11 cellular contexts compared by ENCODE assay signal in genomic region chr6:26121141-26122004, GRCh38. TPM values are rescaled to one million over a fixed set of nuclear protein-coding genes. Genes with fewer than 3 reads are reported as not detected.
DNase-seq lines count a peak whose midpoint lies in the region; ATAC-seq and TF ChIP-seq lines count a peak whose summit lies in the region.
"Had no signal": no experiment of that assay in that cellular context is flagged by ENCODE, and none has a peak within 500 bp of the region (broad histone marks: within the 10 kb centered on the region; RNA-seq: fewer than 3 reads in every experiment).

No MANE protein-coding gene starts in this region.

- peaks cover 24% of the 10 kb centered on the region for H3K4me1 ChIP-seq in OCI-LY1 (ENCODE audit: insufficient read depth, low read length, severe bottlenecking)

- DNase-seq in GM12865 (ENCODE audit: low read depth) (no peak), dermis blood vessel endothelial cell (no peak), D341Med (ENCODE audit: low spot score) (no peak), OCI-M1 (lab: John Stamatoyannopoulos, UW) (no peak)
- DNase-seq: caudate nucleus; stimulated activated CD4-positive, alpha-beta T cell treated with anti-CD3 and anti-CD28 coated beads, Interleukin-15, amount 100 ng/mL, for 24 hours; upper lobe of left lung had no signal

- no peaks in the 10 kb centered on the region; the same call in 1 of the 2 replicates for H3K79me2 ChIP-seq in OCI-LY1 (ENCODE audit: insufficient read depth, low read length)
- peaks cover 19% of the 10 kb centered on the region for H3K79me2 ChIP-seq in neural cell (replicated peaks; ENCODE audit: insufficient read depth, low read length)

- H4K20me1 ChIP-seq in OCI-LY1 (ENCODE audit: insufficient read depth, low read length) (no peaks in the 10 kb centered on the region), neural cell (ENCODE audit: insufficient read depth) (peaks cover 22% of the 10 kb centered on the region)

- H3K36me3 ChIP-seq in OCI-LY1 (ENCODE audit: insufficient read depth, low read length), result peaks cover 10% of the 10 kb centered on the region; the same call in 1 of the 2 replicates
- H3K36me3 ChIP-seq in neural cell (ENCODE audit: insufficient read depth, low read length), result no peaks in the 10 kb centered on the region
- H3K36me3 ChIP-seq: upper lobe of left lung had no signal

- no peak for TF ChIP-seq CTCF in GM12865 (IDR thresholded peaks at IDR 0.05; ENCODE audit: insufficient read depth, low read depth, low read length, missing control alignments)
- no peak for TF ChIP-seq CTCF in OCI-LY1 (IDR thresholded peaks at IDR 0.05; ENCODE audit: low read length)
- no peak for TF ChIP-seq CTCF in neural cell (IDR thresholded peaks at IDR 0.05; ENCODE audit: poor library complexity, severe bottlenecking)

- H3K4me3 ChIP-seq in GM12865 (ENCODE audit: low read depth, low read length) (peak overlapping the region; percentile 73), OCI-LY1 (ENCODE audit: low read depth, low read length, poor library complexity, severe bottlenecking) (no peak overlapping the region), neural cell (ENCODE audit: low read length) (no peak overlapping the region)

- H3K27ac ChIP-seq in OCI-LY1 (ENCODE audit: low read depth, low read length, poor library complexity, severe bottlenecking), result peak overlapping the region; percentile 99
- H3K27ac ChIP-seq in cingulate gyrus (ENCODE audit: low read depth, low read length), result peak overlapping the region; percentile 21
- peak overlapping the region; percentile 99 for H3K27ac ChIP-seq in neural cell (ENCODE audit: low read length)

- H2AFZ ChIP-seq in OCI-LY1 (ENCODE audit: low read length), result no peak overlapping the region
- no peak overlapping the region for H2AFZ ChIP-seq in neural cell (ENCODE audit: low read depth, low read length)

- H3K27me3 ChIP-seq in OCI-LY1 (ENCODE audit: insufficient read depth, low read length) (no peaks in the 10 kb centered on the region), neural cell (ENCODE audit: insufficient read depth, low read depth, low read length) (no peaks in the 10 kb centered on the region)
- H3K27me3 ChIP-seq: upper lobe of left lung had no signal

- H3K9me2 ChIP-seq in OCI-LY1 (ENCODE audit: low read depth, low read length) (no peaks in the 10 kb centered on the region), neural cell (ENCODE audit: insufficient read depth, low read length) (no peaks in the 10 kb centered on the region)

- H3K4me2 ChIP-seq in OCI-LY1 (ENCODE audit: low read length) (no peak overlapping the region), neural cell (ENCODE audit: low read length) (no peak overlapping the region)

- no peak for TF ChIP-seq EP300 in neural cell (conservative IDR thresholded peaks at IDR 0.05; ENCODE audit: poor library complexity, severe bottlenecking)

- H3K9ac ChIP-seq in OCI-LY1 (ENCODE audit: low read length) (peak overlapping the region; percentile 87; the same call in 1 of the 2 replicates), neural cell (ENCODE audit: low read length) (no peak overlapping the region)

- H3F3A ChIP-seq in OCI-LY1 (ENCODE audit: insufficient read depth, low read length) (no peaks in the 10 kb centered on the region), neural cell (ENCODE audit: insufficient read depth, low read length, poor library complexity, severe bottlenecking) (peaks cover 5% of the 10 kb centered on the region)

- no peaks in the 10 kb centered on the region for H3K9me3 ChIP-seq in OCI-LY1 (ENCODE audit: low read length)
- H3K9me3 ChIP-seq in neural cell (ENCODE audit: low read length), result no peaks in the 10 kb centered on the region
- H3K9me3 ChIP-seq: upper lobe of left lung had no signal

- no peak for TF ChIP-seq RAD21 in neural cell (conservative IDR thresholded peaks at IDR 0.05)

- ATAC-seq in GM19452 (IDR thresholded peaks at IDR 0.05; ENCODE audit: unreplicated experiment), result no peak

TF ChIP-seq in neural cell, 6 proteins besides CTCF, POLR2A, EP300 and RAD21:
- TF ChIP-seq TAF1 (IDR thresholded peaks at IDR 0.05; ENCODE audit: low read depth) (no peak), SMC3 (conservative IDR thresholded peaks at IDR 0.05; ENCODE audit: poor library complexity) (no peak), EZH2 (IDR thresholded peaks at IDR 0.05; ENCODE audit: borderline replicate concordance, insufficient read depth, low read length, poor library complexity, severe bottlenecking) (no peak), MXI1 (conservative IDR thresholded peaks at IDR 0.05; ENCODE audit: poor library complexity, severe bottlenecking) (no peak), POLR2AphosphoS5 (IDR thresholded peaks at IDR 0.05) (no peak)
- TF ChIP-seq, protein P1, sequence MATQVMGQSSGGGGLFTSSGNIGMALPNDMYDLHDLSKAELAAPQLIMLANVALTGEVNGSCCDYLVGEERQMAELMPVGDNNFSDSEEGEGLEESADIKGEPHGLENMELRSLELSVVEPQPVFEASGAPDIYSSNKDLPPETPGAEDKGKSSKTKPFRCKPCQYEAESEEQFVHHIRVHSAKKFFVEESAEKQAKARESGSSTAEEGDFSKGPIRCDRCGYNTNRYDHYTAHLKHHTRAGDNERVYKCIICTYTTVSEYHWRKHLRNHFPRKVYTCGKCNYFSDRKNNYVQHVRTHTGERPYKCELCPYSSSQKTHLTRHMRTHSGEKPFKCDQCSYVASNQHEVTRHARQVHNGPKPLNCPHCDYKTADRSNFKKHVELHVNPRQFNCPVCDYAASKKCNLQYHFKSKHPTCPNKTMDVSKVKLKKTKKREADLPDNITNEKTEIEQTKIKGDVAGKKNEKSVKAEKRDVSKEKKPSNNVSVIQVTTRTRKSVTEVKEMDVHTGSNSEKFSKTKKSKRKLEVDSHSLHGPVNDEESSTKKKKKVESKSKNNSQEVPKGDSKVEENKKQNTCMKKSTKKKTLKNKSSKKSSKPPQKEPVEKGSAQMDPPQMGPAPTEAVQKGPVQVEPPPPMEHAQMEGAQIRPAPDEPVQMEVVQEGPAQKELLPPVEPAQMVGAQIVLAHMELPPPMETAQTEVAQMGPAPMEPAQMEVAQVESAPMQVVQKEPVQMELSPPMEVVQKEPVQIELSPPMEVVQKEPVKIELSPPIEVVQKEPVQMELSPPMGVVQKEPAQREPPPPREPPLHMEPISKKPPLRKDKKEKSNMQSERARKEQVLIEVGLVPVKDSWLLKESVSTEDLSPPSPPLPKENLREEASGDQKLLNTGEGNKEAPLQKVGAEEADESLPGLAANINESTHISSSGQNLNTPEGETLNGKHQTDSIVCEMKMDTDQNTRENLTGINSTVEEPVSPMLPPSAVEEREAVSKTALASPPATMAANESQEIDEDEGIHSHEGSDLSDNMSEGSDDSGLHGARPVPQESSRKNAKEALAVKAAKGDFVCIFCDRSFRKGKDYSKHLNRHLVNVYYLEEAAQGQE (IDR thresholded peaks at IDR 0.05; ENCODE audit: borderline replicate concordance), result no peak

RNA-seq across cellular contexts. Expression of gene HFE, which starts 34.1 kb away (rescaled TPM):
- polyA plus RNA-seq in neural cell, result not detected in 2 replicates
- not detected in 2 replicates for polyA minus RNA-seq in neural cell
- total RNA-seq in dermis blood vessel endothelial cell, result 2.2 and 6.2 TPM in 2 replicates

Comparison
In these comparisons a context has a peak if more than half of its experiments do, and no peak if none do; other contexts are left out.
1. H3K27ac ChIP-seq: peak in every context shown above with its lines; median percentile 99 in OCI-LY1; 99 in neural cell; 21 in cingulate gyrus.